Comparison of ENCODE assay signal across 16 cellular contexts in the genomic region with DNA sequence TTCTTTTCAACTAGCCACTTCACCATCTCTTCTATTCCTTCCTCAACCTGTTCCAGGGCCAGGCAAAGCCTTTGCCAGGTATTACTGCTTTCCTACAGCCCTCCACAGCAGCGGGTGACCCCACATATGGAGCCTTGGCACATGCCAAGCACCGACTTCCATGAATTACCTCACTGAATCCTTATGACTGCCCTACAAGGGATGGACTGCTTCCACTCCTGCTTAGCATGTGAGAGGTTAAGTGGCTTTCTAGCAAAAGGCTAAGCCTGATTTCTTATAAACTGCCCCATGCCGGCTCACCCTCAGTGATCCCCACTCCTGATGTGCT. TPM values are rescaled to one million over a fixed set of nuclear protein-coding genes. Genes with fewer than 3 reads are reported as not detected.
DNase-seq lines count a peak whose midpoint lies in the region; ATAC-seq and TF ChIP-seq lines count a peak whose summit lies in the region.
"Had no signal": no experiment of that assay in that cellular context is flagged by ENCODE, and none has a peak within 500 bp of the region (broad histone marks: within the 10 kb centered on the region; RNA-seq: fewer than 3 reads in every experiment).

No MANE protein-coding gene starts in this region.

- H3K27me3 Mint-ChIP-seq in type B pancreatic cell (no peaks in the 10 kb centered on the region), immature natural killer cell (ENCODE audit: low read depth in 3 of 3) (peaks cover 0 to 2% (median 0%) of the 10 kb centered on the region in 3 donors)
- H3K27me3 Mint-ChIP-seq: activated B cell treated with CpG ODN at 0.5 μM for 24 hours; activated naive CD8-positive, alpha-beta T cell treated with anti-CD3 and anti-CD28 coated beads, Interleukin-2, amount 10 ng/mL, durations not matched to agents 7 days and 5 days; CD4-positive, alpha-beta memory T cell; stimulated activated naive B cell treated with anti-CD40 and anti-IgM and Interleukin-4, amounts not matched to agents 10 μg/mL and 1 μg/mL and 100 μg/mL, for 72 hours had no signal

- H3K4me3 Mint-ChIP-seq in type B pancreatic cell (no peak overlapping the region), immature natural killer cell (no peak overlapping the region)
- H3K4me3 Mint-ChIP-seq: activated B cell treated with CpG ODN at 0.5 μM for 24 hours; activated naive CD8-positive, alpha-beta T cell treated with anti-CD3 and anti-CD28 coated beads, Interleukin-2, amount 10 ng/mL, durations not matched to agents 7 days and 5 days; CD4-positive, alpha-beta memory T cell; stimulated activated naive B cell treated with anti-CD40 and anti-IgM and Interleukin-4, amounts not matched to agents 10 μg/mL and 1 μg/mL and 100 μg/mL, for 72 hours had no signal

- no peak for ATAC-seq in GM21825 (IDR thresholded peaks at IDR 0.05; ENCODE audit: unreplicated experiment)
- no peak for ATAC-seq in HG03520 (IDR thresholded peaks at IDR 0.05; ENCODE audit: unreplicated experiment)
- no peak for ATAC-seq in GM18873 (IDR thresholded peaks at IDR 0.05; ENCODE audit: low FRiP score, unreplicated experiment)
- ATAC-seq: stimulated activated naive B cell treated with anti-CD40 and anti-IgM and Interleukin-4, amounts not matched to agents 10 μg/mL and 1 μg/mL and 100 μg/mL, for 72 hours had no signal

- H3K36me3 ChIP-seq in SJSA1: no peaks in the 10 kb centered on the region
- peaks cover 0 to 16% of the 10 kb centered on the region in 2 donors for H3K36me3 ChIP-seq in esophagus (ENCODE audit: control insufficient read depth in 2 of 2, insufficient read depth in 2 of 2, low read length in 1 of 2)
- peaks cover 7 to 46% of the 10 kb centered on the region in 2 donors for H3K36me3 ChIP-seq in muscle layer of duodenum (ENCODE audit: control insufficient read depth in 1 of 2, insufficient read depth in 2 of 2, low read length in 2 of 2)

- peak overlapping the region; percentile 24 for H3K27ac Mint-ChIP-seq in type B pancreatic cell
- H3K27ac Mint-ChIP-seq in immature natural killer cell: no peak overlapping the region
- H3K27ac Mint-ChIP-seq: activated B cell treated with CpG ODN at 0.5 μM for 24 hours; activated naive CD8-positive, alpha-beta T cell treated with anti-CD3 and anti-CD28 coated beads, Interleukin-2, amount 10 ng/mL, durations not matched to agents 7 days and 5 days; CD4-positive, alpha-beta memory T cell; stimulated activated naive B cell treated with anti-CD40 and anti-IgM and Interleukin-4, amounts not matched to agents 10 μg/mL and 1 μg/mL and 100 μg/mL, for 72 hours had no signal

- H3K9me3 ChIP-seq in SJSA1 (replicated peaks) (0 out of 2 replicates have a peak, but pooled peaks cover 3% of the 10 kb centered on the region), esophagus (ENCODE audit: control insufficient read depth in 2 of 2, insufficient read depth in 1 of 2, low read depth in 1 of 2, low read length in 1 of 2) (no peaks in the 10 kb centered on the region), muscle layer of duodenum (ENCODE audit: control insufficient read depth in 1 of 2, low read length in 2 of 2) (no peaks in the 10 kb centered on the region)

- H3K4me1 ChIP-seq in SJSA1 (replicated peaks): peaks cover 49% of the 10 kb centered on the region
- H3K4me1 ChIP-seq in esophagus (ENCODE audit: control insufficient read depth in 2 of 2, insufficient read depth in 2 of 2, low read length in 1 of 2): peaks cover 0 to 11% of the 10 kb centered on the region in 2 donors
- H3K4me1 ChIP-seq in muscle layer of duodenum (ENCODE audit: control insufficient read depth in 1 of 2, insufficient read depth in 2 of 2, low read length in 2 of 2): peaks cover 6 to 32% of the 10 kb centered on the region in 2 donors

- H3K4me3 ChIP-seq in SJSA1 (no peak overlapping the region), esophagus (ENCODE audit: low read depth in 1 of 2, low read length in 2 of 2) (no peak overlapping the region), muscle layer of duodenum (ENCODE audit: low read depth in 1 of 2, low read length in 2 of 2) (no peak overlapping the region)

- DNase-seq in SJSA1 (ENCODE audit: low read depth in 1 of 2, low spot score in 2 of 2): no peak
- DNase-seq in type B pancreatic cell (ENCODE audit: extremely low spot score, unreplicated experiment): no peak
- no peak for DNase-seq in immature natural killer cell
- DNase-seq: activated B cell treated with CpG ODN at 0.5 μM for 24 hours; activated CD8-positive, alpha-beta memory T cell treated with anti-CD3 and anti-CD28 coated beads, Interleukin-2, amount 50 U/mL, for 48 hours; activated naive CD8-positive, alpha-beta T cell treated with anti-CD3 and anti-CD28 coated beads, Interleukin-2, amount 10 ng/mL, durations not matched to agents 7 days and 5 days; CD4-positive, alpha-beta memory T cell; glutamatergic neuron; NCI-H1694 treated with DMSO at 0.1 percent for 48 hours; stimulated activated CD4-positive, alpha-beta T cell treated with anti-CD3 and anti-CD28 coated beads, Interleukin-4, amount 100 ng/mL, for 24 hours; stimulated activated naive B cell treated with anti-CD40 and anti-IgM and Interleukin-4, amounts not matched to agents 10 μg/mL and 1 μg/mL and 100 μg/mL, for 72 hours had no signal

- H3K4me1 Mint-ChIP-seq in type B pancreatic cell (ENCODE audit: unreplicated experiment) (no peaks in the 10 kb centered on the region), immature natural killer cell (no peaks in the 10 kb centered on the region)
- H3K4me1 Mint-ChIP-seq: activated B cell treated with CpG ODN at 0.5 μM for 24 hours; activated naive CD8-positive, alpha-beta T cell treated with anti-CD3 and anti-CD28 coated beads, Interleukin-2, amount 10 ng/mL, durations not matched to agents 7 days and 5 days; CD4-positive, alpha-beta memory T cell had no signal

- TF ChIP-seq CTCF in type B pancreatic cell (conservative IDR thresholded peaks at IDR 0.05): no peak

- 71 to 80% methylated on average over 3 of the region's 3 CpGs for WGBS in esophagus, 2 donors

- H3K36me3 Mint-ChIP-seq in type B pancreatic cell: peaks cover 15% of the 10 kb centered on the region
- H3K36me3 Mint-ChIP-seq in immature natural killer cell: peaks cover 0 to 4% (median 0%) of the 10 kb centered on the region in 3 donors
- H3K36me3 Mint-ChIP-seq: activated naive CD8-positive, alpha-beta T cell treated with anti-CD3 and anti-CD28 coated beads, Interleukin-2, amount 10 ng/mL, durations not matched to agents 7 days and 5 days; CD4-positive, alpha-beta memory T cell had no signal

- H3K27me3 ChIP-seq in SJSA1 (replicated peaks) (no peaks in the 10 kb centered on the region), esophagus (ENCODE audit: control insufficient read depth in 1 of 2, insufficient read depth in 2 of 2, low read length in 2 of 2) (no peaks in the 10 kb centered on the region), muscle layer of duodenum (ENCODE audit: low read depth, low read length) (no peaks in the 10 kb centered on the region)

- peaks cover 1% of the 10 kb centered on the region for H3K9me3 Mint-ChIP-seq in type B pancreatic cell
- no peaks in the 10 kb centered on the region for H3K9me3 Mint-ChIP-seq in immature natural killer cell
- H3K9me3 Mint-ChIP-seq: activated B cell treated with CpG ODN at 0.5 μM for 24 hours; activated naive CD8-positive, alpha-beta T cell treated with anti-CD3 and anti-CD28 coated beads, Interleukin-2, amount 10 ng/mL, durations not matched to agents 7 days and 5 days; stimulated activated naive B cell treated with anti-CD40 and anti-IgM and Interleukin-4, amounts not matched to agents 10 μg/mL and 1 μg/mL and 100 μg/mL, for 72 hours had no signal

- H3K27ac ChIP-seq in SJSA1: peak overlapping the region; percentile 98
- H3K27ac ChIP-seq in esophagus (ENCODE audit: low read depth in 2 of 2, low read length in 1 of 2): peak overlapping the region; percentile 55 to 91
- H3K27ac ChIP-seq in muscle layer of duodenum (ENCODE audit: low read length): peak overlapping the region; percentile 83

RNA-seq across cellular contexts. Expression of a gene that starts 44.0 kb away (rescaled TPM):
- total RNA-seq in SJSA1 (2014; rRNA removed; shearing (Covaris generic)): 45.5 and 55.6 TPM in 2 replicates
- polyA plus RNA-seq in esophagus: 100 to 1,000 TPM in 1 of 2 donors, 10 to 100 TPM in 1; 79.9 to 117 TPM
- total RNA-seq in type B pancreatic cell (ENCODE audit: low replicate concordance): 171 and 347 TPM in 2 replicates
- 10 to 100 TPM; 38.9 to 72.9 (median 41.2) TPM for polyA plus RNA-seq in immature natural killer cell
